Comparison of ENCODE assay signal across 23 cellular contexts in genomic region chr10:42780456-42780855, GRCh38. TPM values are rescaled to one million over a fixed set of nuclear protein-coding genes. Genes with fewer than 3 reads are reported as not detected.
DNase-seq lines count a peak whose midpoint lies in the region; ATAC-seq, FAIRE-seq and TF ChIP-seq lines count a peak whose summit lies in the region.
"Had no signal": no experiment of that assay in that cellular context is flagged by ENCODE, and none has a peak within 500 bp of the region (broad histone marks: within the 10 kb centered on the region; RNA-seq: fewer than 3 reads in every experiment).

No MANE protein-coding gene starts in this region.

- H3K36me3 ChIP-seq in CD8-positive, alpha-beta T cell (ENCODE audit: insufficient read depth, low read length) = peaks cover 6% of the 10 kb centered on the region
- peaks cover 11% of the 10 kb centered on the region for H3K36me3 ChIP-seq in astrocyte (ENCODE audit: insufficient read depth, low read length)
- H3K36me3 ChIP-seq in suprapubic skin = peaks cover 3% of the 10 kb centered on the region
- no peaks in the 10 kb centered on the region for H3K36me3 ChIP-seq in hepatocyte (replicated peaks; ENCODE audit: insufficient read depth, low read depth)

- no peak overlapping the region for H3K27ac ChIP-seq in CD8-positive, alpha-beta T cell (ENCODE audit: low read depth, low read length)
- H3K27ac ChIP-seq in astrocyte (ENCODE audit: low read depth, low read length) (no peak overlapping the region), suprapubic skin (no peak overlapping the region), hepatocyte (no peak overlapping the region)
- H3K27ac ChIP-seq: brain microvascular endothelial cell, C4-2B, coronary artery, psoas muscle, skin epidermis had no signal

- POLR2A ChIA-PET in activated CD8-positive, alpha-beta T cell treated with anti-CD3 and anti-CD28 coated beads, Interleukin-2, amount 10 ng/mL, durations not matched to agents 7 days and 5 days (lab: Charles Lee) = no interaction called here
- POLR2A ChIA-PET in activated CD8-positive, alpha-beta T cell treated with anti-CD3 and anti-CD28 coated beads for 36 hours (lab: Charles Lee) = no interaction called here
- POLR2A ChIA-PET in CD8-positive, alpha-beta T cell (lab: Charles Lee) = no interaction called here

- H3K4me1 ChIP-seq in CD8-positive, alpha-beta T cell (ENCODE audit: insufficient read depth, low read length) = peaks cover 23% of the 10 kb centered on the region
- H3K4me1 ChIP-seq in astrocyte (ENCODE audit: insufficient read depth, low read length) = no peaks in the 10 kb centered on the region
- H3K4me1 ChIP-seq in suprapubic skin = peaks cover 30% of the 10 kb centered on the region
- H3K4me1 ChIP-seq in hepatocyte (ENCODE audit: insufficient read depth) = no peaks in the 10 kb centered on the region

- H3K4me2 ChIP-seq in astrocyte (ENCODE audit: low read length) (no peak overlapping the region), hepatocyte (no peak overlapping the region)

- H3K27me3 Mint-ChIP-seq in activated CD8-positive, alpha-beta T cell treated with anti-CD3 and anti-CD28 coated beads, Interleukin-2, amount 10 ng/mL, durations not matched to agents 7 days and 5 days (ENCODE audit: low read depth) = peaks cover 14% of the 10 kb centered on the region
- H3K27me3 Mint-ChIP-seq in activated CD8-positive, alpha-beta T cell treated with anti-CD3 and anti-CD28 coated beads for 36 hours = peaks cover 9% of the 10 kb centered on the region
- peaks cover 17% of the 10 kb centered on the region for H3K27me3 Mint-ChIP-seq in CD8-positive, alpha-beta T cell (ENCODE audit: low read depth)
- H3K27me3 Mint-ChIP-seq in astrocyte (ENCODE audit: low read depth, unreplicated experiment) = peaks cover 49% of the 10 kb centered on the region
- H3K27me3 Mint-ChIP-seq in neural crest cell (ENCODE audit: low read depth) = peaks cover 57% of the 10 kb centered on the region

- H3K4me1 Mint-ChIP-seq in activated CD8-positive, alpha-beta T cell treated with anti-CD3 and anti-CD28 coated beads, Interleukin-2, amount 10 ng/mL, durations not matched to agents 7 days and 5 days (ENCODE audit: low read depth) = peaks cover 26% of the 10 kb centered on the region
- H3K4me1 Mint-ChIP-seq in activated CD8-positive, alpha-beta T cell treated with anti-CD3 and anti-CD28 coated beads for 36 hours (ENCODE audit: low read depth) = peaks cover 20% of the 10 kb centered on the region
- H3K4me1 Mint-ChIP-seq in CD8-positive, alpha-beta T cell (ENCODE audit: low read depth) = peaks cover 35% of the 10 kb centered on the region
- H3K4me1 Mint-ChIP-seq in astrocyte (ENCODE audit: low read depth, unreplicated experiment) (no peaks in the 10 kb centered on the region), neural crest cell (peaks cover 19% of the 10 kb centered on the region)

- TF ChIP-seq EP300 in suprapubic skin (IDR thresholded peaks at IDR 0.05) = no peak

- no peak overlapping the region for H3K9ac ChIP-seq in astrocyte (ENCODE audit: low read length)

- no peak for DNase-seq in activated CD8-positive, alpha-beta T cell treated with anti-CD3 and anti-CD28 coated beads, Interleukin-2, amount 10 ng/mL, durations not matched to agents 7 days and 5 days
- no peak for DNase-seq in activated CD8-positive, alpha-beta T cell treated with anti-CD3 and anti-CD28 coated beads for 36 hours
- DNase-seq in CD8-positive, alpha-beta T cell = no peak
- DNase-seq in astrocyte (ENCODE audit: low read depth) = no peak
- no peak for DNase-seq in neural crest cell (ENCODE audit: low read depth, low spot score)
- DNase-seq in suprapubic skin (ENCODE audit: low spot score in 2 of 2) = no peak
- DNase-seq in hepatocyte (ENCODE audit: low spot score) = no peak
- no peak for DNase-seq in GM10266 (ENCODE audit: extremely low spot score)
- DNase-seq: ACHN; activated gamma-delta T cell treated with Interleukin-2 at 50 U/mL for 16 hours; brain microvascular endothelial cell; DMS79; HCEC 1CT; islet precursor cell; NCI-H1436; NCI-H69; psoas muscle; stimulated activated CD4-positive, alpha-beta T cell treated with anti-CD3 and anti-CD28 coated beads, Interleukin-2, amount 100 ng/mL, for 48 hours had no signal

- WGBS in suprapubic skin = 86% methylated on average over 4 of the region's 4 CpGs
- WGBS in hepatocyte (ENCODE audit: low lambda C conversion rate, missing lambda C conversion rate) = 93% methylated on average over 4 of the region's 4 CpGs

- no peaks in the 10 kb centered on the region for H3K27me3 ChIP-seq in CD8-positive, alpha-beta T cell (ENCODE audit: insufficient read depth, low read length)
- no peaks in the 10 kb centered on the region for H3K27me3 ChIP-seq in astrocyte (ENCODE audit: insufficient read depth, low read length)
- no peaks in the 10 kb centered on the region for H3K27me3 ChIP-seq in suprapubic skin
- H3K27me3 ChIP-seq in hepatocyte = no peaks in the 10 kb centered on the region
- H3K27me3 ChIP-seq: brain microvascular endothelial cell had no signal

- H3K79me2 ChIP-seq in astrocyte (ENCODE audit: insufficient read depth, low read length) (peaks cover 19% of the 10 kb centered on the region), hepatocyte (peaks cover 20% of the 10 kb centered on the region)

- no peak overlapping the region for H2AFZ ChIP-seq in astrocyte (ENCODE audit: low read depth, low read length)
- no peak overlapping the region for H2AFZ ChIP-seq in hepatocyte

- H3K36me3 Mint-ChIP-seq in activated CD8-positive, alpha-beta T cell treated with anti-CD3 and anti-CD28 coated beads, Interleukin-2, amount 10 ng/mL, durations not matched to agents 7 days and 5 days (ENCODE audit: low read depth) = peaks cover 11% of the 10 kb centered on the region
- H3K36me3 Mint-ChIP-seq in activated CD8-positive, alpha-beta T cell treated with anti-CD3 and anti-CD28 coated beads for 36 hours (ENCODE audit: low read depth) = peaks cover 4% of the 10 kb centered on the region
- peaks cover 16% of the 10 kb centered on the region for H3K36me3 Mint-ChIP-seq in CD8-positive, alpha-beta T cell
- no peaks in the 10 kb centered on the region for H3K36me3 Mint-ChIP-seq in astrocyte (ENCODE audit: low read depth, unreplicated experiment)
- no peaks in the 10 kb centered on the region for H3K36me3 Mint-ChIP-seq in neural crest cell (ENCODE audit: low read depth)

- no peak for ATAC-seq in activated CD8-positive, alpha-beta T cell treated with anti-CD3 and anti-CD28 coated beads, Interleukin-2, amount 10 ng/mL, durations not matched to agents 7 days and 5 days
- ATAC-seq in activated CD8-positive, alpha-beta T cell treated with anti-CD3 and anti-CD28 coated beads for 36 hours = no peak
- ATAC-seq in CD8-positive, alpha-beta T cell = no peak
- ATAC-seq: psoas muscle, Right ventricle myocardium inferior had no signal

- no peak overlapping the region for H3K4me3 Mint-ChIP-seq in activated CD8-positive, alpha-beta T cell treated with anti-CD3 and anti-CD28 coated beads, Interleukin-2, amount 10 ng/mL, durations not matched to agents 7 days and 5 days
- H3K4me3 Mint-ChIP-seq in activated CD8-positive, alpha-beta T cell treated with anti-CD3 and anti-CD28 coated beads for 36 hours = no peak overlapping the region
- peak overlapping the region; percentile 99 for H3K4me3 Mint-ChIP-seq in CD8-positive, alpha-beta T cell
- peak overlapping the region; percentile 20 for H3K4me3 Mint-ChIP-seq in astrocyte (ENCODE audit: unreplicated experiment)
- peak overlapping the region; percentile 98 for H3K4me3 Mint-ChIP-seq in neural crest cell

- CTCF ChIA-PET in activated CD8-positive, alpha-beta T cell treated with anti-CD3 and anti-CD28 coated beads, Interleukin-2, amount 10 ng/mL, durations not matched to agents 7 days and 5 days (lab: Charles Lee) = no interaction called here
- CTCF ChIA-PET in activated CD8-positive, alpha-beta T cell treated with anti-CD3 and anti-CD28 coated beads for 36 hours (lab: Charles Lee) = no interaction called here
- CTCF ChIA-PET in CD8-positive, alpha-beta T cell (lab: Charles Lee) = no interaction called here

- no peak for TF ChIP-seq CTCF in activated CD8-positive, alpha-beta T cell treated with anti-CD3 and anti-CD28 coated beads for 36 hours (IDR thresholded peaks at IDR 0.05)
- TF ChIP-seq CTCF in CD8-positive, alpha-beta T cell (IDR thresholded peaks at IDR 0.05) = no peak
- TF ChIP-seq CTCF in astrocyte (IDR thresholded peaks at IDR 0.05; ENCODE audit: insufficient read depth, low read depth, low read length) (no peak), neural crest cell (conservative IDR thresholded peaks at IDR 0.05) (no peak), suprapubic skin (IDR thresholded peaks at IDR 0.05) (no peak), hepatocyte (IDR thresholded peaks at IDR 0.05; ENCODE audit: poor library complexity) (no peak), GM10266 (IDR thresholded peaks at IDR 0.05; ENCODE audit: control insufficient read depth, insufficient read depth, low read depth, missing control alignments) (no peak)

- H3K9me3 Mint-ChIP-seq in activated CD8-positive, alpha-beta T cell treated with anti-CD3 and anti-CD28 coated beads, Interleukin-2, amount 10 ng/mL, durations not matched to agents 7 days and 5 days (ENCODE audit: insufficient read depth) = no peaks in the 10 kb centered on the region
- no peaks in the 10 kb centered on the region for H3K9me3 Mint-ChIP-seq in activated CD8-positive, alpha-beta T cell treated with anti-CD3 and anti-CD28 coated beads for 36 hours
- H3K9me3 Mint-ChIP-seq in CD8-positive, alpha-beta T cell = no peaks in the 10 kb centered on the region
- peaks cover 10% of the 10 kb centered on the region for H3K9me3 Mint-ChIP-seq in astrocyte (ENCODE audit: unreplicated experiment)
- no peaks in the 10 kb centered on the region for H3K9me3 Mint-ChIP-seq in neural crest cell

- H4K20me1 ChIP-seq in astrocyte (ENCODE audit: insufficient read depth, low read length) (peaks cover 4% of the 10 kb centered on the region), hepatocyte (ENCODE audit: insufficient read depth, poor library complexity, severe bottlenecking) (no peaks in the 10 kb centered on the region)

- H3K9me2 ChIP-seq in hepatocyte (replicated peaks; ENCODE audit: insufficient read depth) = no peaks in the 10 kb centered on the region

- H3K27ac Mint-ChIP-seq in activated CD8-positive, alpha-beta T cell treated with anti-CD3 and anti-CD28 coated beads, Interleukin-2, amount 10 ng/mL, durations not matched to agents 7 days and 5 days = peak overlapping the region; percentile 7
- no peak overlapping the region for H3K27ac Mint-ChIP-seq in activated CD8-positive, alpha-beta T cell treated with anti-CD3 and anti-CD28 coated beads for 36 hours
- no peak overlapping the region for H3K27ac Mint-ChIP-seq in CD8-positive, alpha-beta T cell
- H3K27ac Mint-ChIP-seq in astrocyte (ENCODE audit: unreplicated experiment) (no peak overlapping the region), neural crest cell (ENCODE audit: unreplicated experiment) (no peak overlapping the region)

- H3K9me3 ChIP-seq in CD8-positive, alpha-beta T cell (ENCODE audit: low read length) = no peaks in the 10 kb centered on the region
- H3K9me3 ChIP-seq in astrocyte (ENCODE audit: insufficient read depth, low read depth, low read length) = no peaks in the 10 kb centered on the region
- H3K9me3 ChIP-seq in suprapubic skin = no peaks in the 10 kb centered on the region
- no peaks in the 10 kb centered on the region for H3K9me3 ChIP-seq in hepatocyte (ENCODE audit: low read depth)
- H3K9me3 ChIP-seq: psoas muscle had no signal

- no peak for FAIRE-seq in astrocyte (lab: Jason Lieb, UNC)
- FAIRE-seq: urothelium cell line had no signal

- intact Hi-C loops in activated CD8-positive, alpha-beta T cell treated with anti-CD3 and anti-CD28 coated beads for 36 hours (cut with micrococcal nuclease) = no loop called here
- intact Hi-C loops in CD8-positive, alpha-beta T cell (cut with DNase I, micrococcal nuclease) = loop anchor here (5.0 to 10.0 kb wide), 6 partner anchors 154 to 867 kb away; partner anchors contain the start of genes ZNF32 (in 2 of the 2), CSGALNACT2 (in 1 of the 2), HNRNPF (in 1 of the 2) and ZNF239 (in 1 of the 2)

- TF ChIP-seq POLR2A in suprapubic skin (IDR thresholded peaks at IDR 0.05) = no peak

- no peak overlapping the region for H3K4me3 ChIP-seq in CD8-positive, alpha-beta T cell (ENCODE audit: low read depth, low read length)
- H3K4me3 ChIP-seq in astrocyte (ENCODE audit: insufficient read depth, low read depth, low read length) = no peak overlapping the region
- H3K4me3 ChIP-seq in suprapubic skin = no peak overlapping the region
- no peak overlapping the region for H3K4me3 ChIP-seq in hepatocyte
- H3K4me3 ChIP-seq: coronary artery, psoas muscle, skin epidermis had no signal

RNA-seq across cellular contexts. Expression of gene BMS1, which starts 2.1 kb away (rescaled TPM):
- total RNA-seq in activated CD8-positive, alpha-beta T cell treated with anti-CD3 and anti-CD28 coated beads, Interleukin-2, amount 10 ng/mL, durations not matched to agents 7 days and 5 days = 10 to 100 TPM; 17.5 to 18.1 TPM
- total RNA-seq in activated CD8-positive, alpha-beta T cell treated with anti-CD3 and anti-CD28 coated beads for 36 hours = 10 to 100 TPM; 27.6 to 28.1 TPM
- total RNA-seq in CD8-positive, alpha-beta T cell = 10 to 100 TPM; 18.1 to 19.9 TPM
- total RNA-seq in astrocyte (24.0 and 26.3 TPM in 2 replicates), neural crest cell (27.7 TPM in 2 replicates), suprapubic skin (10 to 100 TPM; 15.8 to 20.4 (median 17.4) TPM), hepatocyte (14.8 and 15.8 TPM in 2 replicates)
- 13.4 and 14.5 TPM in 2 replicates for polyA plus RNA-seq in hepatocyte

Comparison
In these comparisons a context has a peak if more than half of its experiments do, and no peak if none do; other contexts are left out.
1. H3K4me3 Mint-ChIP-seq: peak in CD8-positive, alpha-beta T cell (single experiment), astrocyte (single experiment) and neural crest cell (single experiment); none in activated CD8-positive, alpha-beta T cell treated with anti-CD3 and anti-CD28 coated beads, Interleukin-2, amount 10 ng/mL, durations not matched to agents 7 days and 5 days (single experiment) and activated CD8-positive, alpha-beta T cell treated with anti-CD3 and anti-CD28 coated beads for 36 hours (single experiment).